ENCODE assay signal across 20 cellular contexts in genomic region chr6:129817332-129817731, GRCh38. TPM values are rescaled to one million over a fixed set of nuclear protein-coding genes. Genes with fewer than 3 reads are reported as not detected.
DNase-seq lines count a peak whose midpoint lies in the region; ATAC-seq, FAIRE-seq and TF ChIP-seq lines count a peak whose summit lies in the region.
"Had no signal": no experiment of that assay in that cellular context is flagged by ENCODE, and none has a peak within 500 bp of the region (broad histone marks: within the 10 kb centered on the region; RNA-seq: fewer than 3 reads in every experiment).

No MANE protein-coding gene starts in this region.

- H3K4me3 ChIP-seq in H1 (ENCODE audit: extremely low read depth in 1 of 4, insufficient read depth in 2 of 4, low read depth in 3 of 4, low read length in 4 of 4) (no peak overlapping the region), tibial artery (no peak overlapping the region)
- H3K4me3 ChIP-seq: A549, HAP-1 had no signal

- no peak overlapping the region for H2BK120ac ChIP-seq in H1 (replicated peaks; ENCODE audit: low read depth, low read length)

- H3K27ac Mint-ChIP-seq in activated CD4-positive, alpha-beta T cell treated with anti-CD3 and anti-CD28 coated beads, Interleukin-2, amount 10 ng/mL, durations not matched to agents 24 days and 14 days = no peak overlapping the region
- H3K27ac Mint-ChIP-seq in stimulated activated naive CD8-positive, alpha-beta T cell treated with anti-CD3 and anti-CD28 coated beads, Interleukin-15, amount 100 ng/mL, for 72 hours = no peak overlapping the region
- H3K27ac Mint-ChIP-seq: CD14-positive monocyte; CD4-positive, alpha-beta memory T cell; IgD-negative memory B cell had no signal

- H3K36me3 ChIP-seq in H1 (ENCODE audit: control insufficient read depth in 2 of 4, insufficient read depth in 4 of 4, low read length in 3 of 4) (no peaks in the 10 kb centered on the region), tibial artery (no peaks in the 10 kb centered on the region)
- H3K36me3 ChIP-seq: HAP-1 had no signal

- H3K27me3 ChIP-seq in H1 (replicated peaks in 1 of 4; ENCODE audit: control insufficient read depth in 3 of 4, extremely low read depth in 1 of 4, insufficient read depth in 3 of 4, low read length in 3 of 4) (no peaks in the 10 kb centered on the region), tibial artery (no peaks in the 10 kb centered on the region)

- no peak for TF ChIP-seq CTCF in H1 (IDR thresholded peaks at IDR 0.05; ENCODE audit: control extremely low read depth in 1 of 3, insufficient read depth in 1 of 3, low read depth in 1 of 3, low read length in 3 of 3)
- TF ChIP-seq CTCF in tibial artery (IDR thresholded peaks at IDR 0.05) = no peak

- peak overlapping the region; percentile 36; the same call in 1 of the 2 replicates for H2AFZ ChIP-seq in H1 (ENCODE audit: low read length)

- H3K4ac ChIP-seq in H1 (replicated peaks; ENCODE audit: insufficient read length, low read depth, low read length) = no peak overlapping the region

- TF ChIP-seq EP300 in H1 (IDR thresholded peaks at IDR 0.05; ENCODE audit: borderline replicate concordance in 1 of 2, low read depth in 2 of 2, low read length in 2 of 2) = no peak

- no peak overlapping the region for H4K8ac ChIP-seq in H1 (ENCODE audit: extremely low read depth, insufficient read depth, low read length)

- no peaks in the 10 kb centered on the region for H3K9me3 Mint-ChIP-seq in activated CD4-positive, alpha-beta T cell treated with anti-CD3 and anti-CD28 coated beads, Interleukin-2, amount 10 ng/mL, durations not matched to agents 24 days and 14 days
- H3K9me3 Mint-ChIP-seq in stimulated activated naive CD8-positive, alpha-beta T cell treated with anti-CD3 and anti-CD28 coated beads, Interleukin-15, amount 100 ng/mL, for 72 hours = no peaks in the 10 kb centered on the region
- H3K9me3 Mint-ChIP-seq: CD14-positive monocyte; CD4-positive, alpha-beta memory T cell had no signal

- intact Hi-C loops in activated CD4-positive, alpha-beta T cell treated with anti-CD3 and anti-CD28 coated beads, Interleukin-2, amount 10 ng/mL, durations not matched to agents 24 days and 14 days (cut with micrococcal nuclease) = no loop called here
- intact Hi-C loops in tibial artery (cut with DNase I; ENCODE audit: low total_unique reads) = no loop called here

- H3K27ac ChIP-seq in H1 (ENCODE audit: low read depth, low read length) (no peak overlapping the region), tibial artery (no peak overlapping the region)
- H3K27ac ChIP-seq: 22Rv1, A549, HL-60 had no signal

- H3K23me2 ChIP-seq in H1 (ENCODE audit: low read depth, low read length) = no peaks in the 10 kb centered on the region

- no peak overlapping the region for H2BK12ac ChIP-seq in H1 (ENCODE audit: low read depth, low read length)

- H4K20me1 ChIP-seq in H1 (replicated peaks in 1 of 2; ENCODE audit: control insufficient read depth in 1 of 2, insufficient read depth in 2 of 2, low read length in 2 of 2) = no peaks in the 10 kb centered on the region

- no peak overlapping the region for H3K4me3 Mint-ChIP-seq in activated CD4-positive, alpha-beta T cell treated with anti-CD3 and anti-CD28 coated beads, Interleukin-2, amount 10 ng/mL, durations not matched to agents 24 days and 14 days
- H3K4me3 Mint-ChIP-seq in stimulated activated naive CD8-positive, alpha-beta T cell treated with anti-CD3 and anti-CD28 coated beads, Interleukin-15, amount 100 ng/mL, for 72 hours = no peak overlapping the region
- H3K4me3 Mint-ChIP-seq: CD14-positive monocyte; CD4-positive, alpha-beta memory T cell; IgD-negative memory B cell had no signal

- H3K9ac ChIP-seq in H1 (replicated peaks in 1 of 4; ENCODE audit: extremely low read depth in 1 of 4, low read depth in 3 of 4, low read length in 3 of 4) = no peak overlapping the region

- 90% methylated on average over 3 of the region's 3 CpGs; no CpG with 5 or more reads in 1 of the 2 experiments for WGBS in H1 (ENCODE audit: extremely low coverage in 1 of 2, insufficient coverage in 1 of 2, insufficient read length in 1 of 2, insufficient replicate concordance in 2 of 2, low coverage in 1 of 2, low lambda C conversion rate in 2 of 2, missing lambda C conversion rate in 1 of 2), 2 experiments

- peaks cover 20% of the 10 kb centered on the region for H3K27me3 Mint-ChIP-seq in activated CD4-positive, alpha-beta T cell treated with anti-CD3 and anti-CD28 coated beads, Interleukin-2, amount 10 ng/mL, durations not matched to agents 24 days and 14 days
- H3K27me3 Mint-ChIP-seq in stimulated activated naive CD8-positive, alpha-beta T cell treated with anti-CD3 and anti-CD28 coated beads, Interleukin-15, amount 100 ng/mL, for 72 hours = peaks cover 9% of the 10 kb centered on the region

- no peaks in the 10 kb centered on the region for H3K36me3 Mint-ChIP-seq in activated CD4-positive, alpha-beta T cell treated with anti-CD3 and anti-CD28 coated beads, Interleukin-2, amount 10 ng/mL, durations not matched to agents 24 days and 14 days (ENCODE audit: low read depth)
- H3K36me3 Mint-ChIP-seq: CD14-positive monocyte; CD4-positive, alpha-beta memory T cell had no signal

- H3K4me2 ChIP-seq in H1 (ENCODE audit: insufficient read depth in 1 of 2, low read depth in 2 of 2, low read length in 2 of 2) = no peak overlapping the region
- H3K4me2 ChIP-seq: A549 had no signal

- no peak overlapping the region for H2BK5ac ChIP-seq in H1 (ENCODE audit: low read depth, low read length)

- POLR2A ChIA-PET in H1 (lab: Charles Lee; ENCODE audit: partially characterized antibody) = no interaction called here

- TF ChIP-seq POLR2A in H1 (IDR thresholded peaks at IDR 0.05; ENCODE audit: control extremely low read depth in 1 of 2, low read depth in 2 of 2, low read length in 2 of 2) = no peak

- no peak for TF ChIP-seq RAD21 in H1 (IDR thresholded peaks at IDR 0.05 in 1 of 2, conservative IDR thresholded peaks at IDR 0.05 in 1 of 2; ENCODE audit: low read depth in 2 of 2, low read length in 2 of 2)

- no peak overlapping the region for H2BK15ac ChIP-seq in H1 (ENCODE audit: low read length)

- no peak overlapping the region for H4K5ac ChIP-seq in H1 (ENCODE audit: insufficient read length, low read depth, low read length)

- no peak for FAIRE-seq in H1 (lab: Jason Lieb, UNC)
- FAIRE-seq: A549 had no signal

- peak; percentile 37 for ATAC-seq in stimulated activated naive CD8-positive, alpha-beta T cell treated with anti-CD3 and anti-CD28 coated beads, Interleukin-15, amount 100 ng/mL, for 72 hours
- no peak for ATAC-seq in stimulated activated naive CD8-positive, alpha-beta T cell treated with anti-CD3 and anti-CD28 coated beads, Interleukin-15, Interleukin-2, amounts not matched to agents 100 U/mL and 50 U/mL, for 24 hours
- ATAC-seq: A549 had no signal

- H3K23ac ChIP-seq in H1 (ENCODE audit: insufficient read length) = no peak overlapping the region

- no peaks in the 10 kb centered on the region for H3K4me1 ChIP-seq in H1 (replicated peaks in 1 of 4; ENCODE audit: control insufficient read depth in 3 of 4, insufficient read depth in 4 of 4, low read length in 3 of 4)
- H3K4me1 ChIP-seq in tibial artery = no peaks in the 10 kb centered on the region
- H3K4me1 ChIP-seq: A549, HAP-1 had no signal

- H2BK20ac ChIP-seq in H1 (ENCODE audit: low read length) = no peak overlapping the region

- H3K79me2 ChIP-seq in H1 (ENCODE audit: control insufficient read depth in 1 of 2, insufficient read depth in 2 of 2, low read length in 2 of 2) = no peaks in the 10 kb centered on the region

- DNase-seq in activated CD4-positive, alpha-beta T cell treated with anti-CD3 and anti-CD28 coated beads, Interleukin-2, amount 10 ng/mL, durations not matched to agents 24 days and 14 days = peak; percentile 42
- DNase-seq in activated CD4-positive, alpha-beta T cell treated with anti-CD3 and anti-CD28 coated beads for 48 hours = no peak
- no peak for DNase-seq in stimulated activated naive CD8-positive, alpha-beta T cell treated with anti-CD3 and anti-CD28 coated beads, Interleukin-15, amount 100 ng/mL, for 72 hours
- DNase-seq in stimulated activated naive CD8-positive, alpha-beta T cell treated with anti-CD3 and anti-CD28 coated beads, Interleukin-15, Interleukin-2, amounts not matched to agents 100 U/mL and 50 U/mL, for 24 hours = no peak
- no peak for DNase-seq in H1 (ENCODE audit: low read depth in 1 of 2, low spot score in 2 of 2)
- no peak for DNase-seq in NCI-H82 treated with DMSO at 0.1 percent for 48 hours (lab: John Stamatoyannopoulos, UW; ENCODE audit: unreplicated experiment)
- DNase-seq in tibial artery = no peak
- DNase-seq: AML-193; CD4-positive, alpha-beta memory T cell; DMS79 treated with DMSO at 0.1 percent for 48 hours; GF-D8 had no signal

- H3K18ac ChIP-seq in H1 (ENCODE audit: extremely low read depth, low read length) = no peak overlapping the region

- H3K9me3 ChIP-seq in H1 (ENCODE audit: insufficient read depth in 2 of 2, low read depth in 1 of 2, low read length in 1 of 2) = no peaks in the 10 kb centered on the region
- H3K9me3 ChIP-seq in tibial artery = no peaks in the 10 kb centered on the region
- H3K9me3 ChIP-seq: A549, HAP-1 had no signal

- no peaks in the 10 kb centered on the region for H3K79me1 ChIP-seq in H1 (ENCODE audit: low read depth, low read length)

- H2AK5ac ChIP-seq in H1 (ENCODE audit: low read depth, low read length) = no peak overlapping the region

- H4K91ac ChIP-seq in H1 (replicated peaks; ENCODE audit: insufficient read length, low read length) = no peak overlapping the region

- CTCF ChIA-PET in H1 (lab: Charles Lee; ENCODE audit: partially characterized antibody) = interaction anchor here (1.0 kb wide), 1 partner anchor 42 kb away, joined by 5 read pairs; no protein-coding TSS in a partner anchor

- H3K14ac ChIP-seq in H1 (ENCODE audit: insufficient read length) = no peak overlapping the region

- peaks cover 8% of the 10 kb centered on the region for H3K4me1 Mint-ChIP-seq in activated CD4-positive, alpha-beta T cell treated with anti-CD3 and anti-CD28 coated beads, Interleukin-2, amount 10 ng/mL, durations not matched to agents 24 days and 14 days
- H3K4me1 Mint-ChIP-seq in stimulated activated naive CD8-positive, alpha-beta T cell treated with anti-CD3 and anti-CD28 coated beads, Interleukin-15, amount 100 ng/mL, for 72 hours = peaks cover 12% of the 10 kb centered on the region
- H3K4me1 Mint-ChIP-seq: CD14-positive monocyte; CD4-positive, alpha-beta memory T cell had no signal

- H3K56ac ChIP-seq in H1 (replicated peaks; ENCODE audit: insufficient read length, low read depth, low read length) = no peak overlapping the region

RNA-seq across cellular contexts. Expression of gene TMEM244, which starts 43.8 kb away (rescaled TPM):
- total RNA-seq in activated CD4-positive, alpha-beta T cell treated with anti-CD3 and anti-CD28 coated beads, Interleukin-2, amount 10 ng/mL, durations not matched to agents 24 days and 14 days = not detected in 2 replicates
- total RNA-seq in H1 (2021; fragmentation: NEBNext Ultra II Directional; extraction: Animal tissue kit (Norgen Biotek cat#: 25700)) = not detected in 2 replicates
- not detected in 2 replicates for polyA plus RNA-seq in H1 (2011; rRNA removed)
- not detected for polyA plus RNA-seq in H1 (2011; cell fraction: cytosol; rRNA removed)
- polyA plus RNA-seq in H1 (2011; cell fraction: nucleus; rRNA removed) = not detected
- polyA plus RNA-seq in H1 (2012, experiment 1 of 2) = not detected in 4 replicates
- not detected for polyA plus RNA-seq in H1 (2012, experiment 2 of 2)
- not detected for polyA plus RNA-seq in H1 (2013, experiment 1 of 2)
- polyA plus RNA-seq in H1 (2013, experiment 2 of 2) = not detected
- polyA minus RNA-seq in H1 (2011; rRNA and poly(A)+ RNA removed) = not detected in 2 replicates
- polyA minus RNA-seq in H1 (2011; cell fraction: cytosol; rRNA and poly(A)+ RNA removed) = not detected
- polyA minus RNA-seq in H1 (2011; cell fraction: nucleus; rRNA and poly(A)+ RNA removed) = not detected
- total RNA-seq: H4, HT1080 had no signal
- polyA plus RNA-seq: A549, BJ, CD14-positive monocyte had no signal
